In the genomic region with DNA sequence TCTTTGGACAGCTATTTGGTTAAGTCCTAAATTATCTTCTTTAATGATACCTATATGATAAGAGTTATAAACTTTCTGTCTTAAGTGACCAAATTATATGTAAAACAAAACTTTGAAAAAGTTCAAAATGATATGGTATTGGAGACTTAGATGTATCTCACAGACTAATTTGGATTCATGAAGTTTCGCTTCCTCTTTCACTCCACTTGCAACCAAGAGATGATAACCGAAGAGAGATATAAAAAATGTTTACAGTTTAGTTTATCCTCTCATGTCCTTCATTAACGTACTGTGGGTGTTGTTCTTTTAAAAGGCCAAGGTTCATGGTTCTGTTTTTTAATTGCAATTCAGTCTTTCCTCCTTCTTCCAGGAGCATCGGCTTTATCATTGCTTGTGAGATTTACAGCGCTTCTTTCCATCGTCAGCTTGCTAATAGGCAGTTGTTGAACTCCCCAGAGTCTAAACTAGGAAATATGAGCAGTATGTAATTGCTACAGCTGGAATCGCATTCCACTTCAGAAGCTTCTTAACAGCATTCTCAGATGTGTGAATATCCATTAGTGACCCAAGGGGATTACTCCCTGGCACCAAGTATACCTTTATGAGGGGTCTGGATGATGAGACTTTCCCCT, we compare ENCODE assay signal across 9 cellular contexts.
DNase-seq lines count a peak whose midpoint lies in the region; ATAC-seq lines count a peak whose summit lies in the region.
"Had no signal": no experiment of that assay in that cellular context is flagged by ENCODE, and none has a peak within 500 bp of the region (broad histone marks: within the 10 kb centered on the region; RNA-seq: fewer than 3 reads in every experiment).

No MANE protein-coding gene starts in this region.

- DNase-seq in NOMO-1 treated with dmso at 0.1 percent for 144 hours (lab: John Stamatoyannopoulos, UW; ENCODE audit: unreplicated experiment) = peak; percentile 96
- DNase-seq in SW480 (ENCODE audit: low spot score) = no peak
- DNase-seq in SHP77 (lab: John Stamatoyannopoulos, UW) = no peak
- DNase-seq in NCI-H2029 treated with DMSO at 0.1 percent for 48 hours (lab: John Stamatoyannopoulos, UW) = no peak
- no peak for DNase-seq in activated CD8-positive, alpha-beta memory T cell treated with anti-CD3 and anti-CD28 coated beads, Interleukin-2, amount 50 U/mL, for 4 hours

- peaks cover 9% of the 10 kb centered on the region for H3K4me1 ChIP-seq in mononuclear cell (ENCODE audit: insufficient read depth, low read length)

- peak overlapping the region; percentile 17 for H3K4me3 ChIP-seq in mononuclear cell (ENCODE audit: low read length)

- ATAC-seq in GM19043 (IDR thresholded peaks at IDR 0.05; ENCODE audit: low read depth, unreplicated experiment) = peak; percentile 68
- ATAC-seq in HG03060 (IDR thresholded peaks at IDR 0.05; ENCODE audit: low read depth, unreplicated experiment) = peak; percentile 84
- ATAC-seq: Panc1 had no signal

- H3K9me3 ChIP-seq in mononuclear cell (ENCODE audit: low read depth, low read length) = no peaks in the 10 kb centered on the region

- H3K27me3 ChIP-seq in mononuclear cell (ENCODE audit: insufficient read depth, low read length) = no peaks in the 10 kb centered on the region
